8 cellular contexts compared by ENCODE assay signal in genomic region chr13:106533940-106534843, GRCh38. TPM values are rescaled to one million over a fixed set of nuclear protein-coding genes. Genes with fewer than 3 reads are reported as not detected.
DNase-seq lines count a peak whose midpoint lies in the region; ATAC-seq and TF ChIP-seq lines count a peak whose summit lies in the region.

No MANE protein-coding gene starts in this region.

- ATAC-seq in HG03565 (IDR thresholded peaks at IDR 0.05; ENCODE audit: unreplicated experiment) (no peak), HG03469 (IDR thresholded peaks at IDR 0.05; ENCODE audit: unreplicated experiment) (no peak), GM19452 (IDR thresholded peaks at IDR 0.05; ENCODE audit: unreplicated experiment) (no peak)

- no peak overlapping the region for H3K27ac Mint-ChIP-seq in activated naive CD4-positive, alpha-beta T cell treated with anti-CD3 and anti-CD28 coated beads for 36 hours
- peak overlapping the region; percentile 96 for H3K27ac Mint-ChIP-seq in nephron progenitor cell

- peak overlapping the region; percentile 84 for H3K4me3 ChIP-seq in fibroblast of villous mesenchyme (ENCODE audit: low read depth, low read length)

- intact Hi-C loops in activated naive CD4-positive, alpha-beta T cell treated with anti-CD3 and anti-CD28 coated beads for 36 hours (cut with micrococcal nuclease): loop anchor here (1.0 to 10.0 kb wide), 5 partner anchors 159 to 1761 kb away; no protein-coding TSS in a partner anchor

- TF ChIP-seq CTCF in fibroblast of villous mesenchyme (IDR thresholded peaks at IDR 0.05; ENCODE audit: insufficient read depth, low read depth, low read length) (peak; percentile 15), nephron progenitor cell (IDR thresholded peaks at IDR 0.05) (no peak)

- H3K4me1 Mint-ChIP-seq in activated naive CD4-positive, alpha-beta T cell treated with anti-CD3 and anti-CD28 coated beads for 36 hours (ENCODE audit: low read depth): peaks cover 16% of the 10 kb centered on the region
- peaks cover 50% of the 10 kb centered on the region for H3K4me1 Mint-ChIP-seq in nephron progenitor cell

- peak overlapping the region; percentile 29 for H3K4me3 Mint-ChIP-seq in activated naive CD4-positive, alpha-beta T cell treated with anti-CD3 and anti-CD28 coated beads for 36 hours
- H3K4me3 Mint-ChIP-seq in nephron progenitor cell: peak overlapping the region; percentile 98

- H3K36me3 Mint-ChIP-seq in activated naive CD4-positive, alpha-beta T cell treated with anti-CD3 and anti-CD28 coated beads for 36 hours (ENCODE audit: low read depth): no peaks in the 10 kb centered on the region
- H3K36me3 Mint-ChIP-seq in nephron progenitor cell (ENCODE audit: low read depth): no peaks in the 10 kb centered on the region

- peaks cover 36% of the 10 kb centered on the region for H3K27me3 Mint-ChIP-seq in activated naive CD4-positive, alpha-beta T cell treated with anti-CD3 and anti-CD28 coated beads for 36 hours (ENCODE audit: low read depth)
- no peaks in the 10 kb centered on the region for H3K27me3 Mint-ChIP-seq in nephron progenitor cell (ENCODE audit: low read depth, poor library complexity)

- CTCF ChIA-PET in activated naive CD4-positive, alpha-beta T cell treated with anti-CD3 and anti-CD28 coated beads for 36 hours (lab: Charles Lee): interaction anchor here (1.1 kb wide), 1 partner anchor 17 kb away, joined by 3 read pairs; no protein-coding TSS in a partner anchor

- DNase-seq in GM03348 (ENCODE audit: low spot score): peak; percentile 37
- DNase-seq in NCI-H510A treated with DMSO at 0.1 percent for 48 hours (lab: John Stamatoyannopoulos, UW): peak; percentile 46
- DNase-seq in activated naive CD4-positive, alpha-beta T cell treated with anti-CD3 and anti-CD28 coated beads for 36 hours: peak; percentile 16
- peak; percentile 84 for DNase-seq in fibroblast of villous mesenchyme (ENCODE audit: low read depth)
- DNase-seq in nephron progenitor cell: peak; percentile 52

- no peaks in the 10 kb centered on the region for H3K9me3 Mint-ChIP-seq in activated naive CD4-positive, alpha-beta T cell treated with anti-CD3 and anti-CD28 coated beads for 36 hours
- no peaks in the 10 kb centered on the region for H3K9me3 Mint-ChIP-seq in nephron progenitor cell

RNA-seq across cellular contexts. Expression of gene EFNB2, which starts 1.3 kb away (rescaled TPM):
- under 1 TPM; 0.07 to 0.12 TPM for total RNA-seq in activated naive CD4-positive, alpha-beta T cell treated with anti-CD3 and anti-CD28 coated beads for 36 hours
- 7.4 and 10.8 TPM in 2 replicates for total RNA-seq in fibroblast of villous mesenchyme

RNA-seq across cellular contexts. Expression of gene ARGLU1, which starts 33.7 kb away (rescaled TPM):
- 10 to 100 TPM; 82.3 to 86.6 TPM for total RNA-seq in activated naive CD4-positive, alpha-beta T cell treated with anti-CD3 and anti-CD28 coated beads for 36 hours
- total RNA-seq in fibroblast of villous mesenchyme: 44.1 and 51.0 TPM in 2 replicates

Comparison
In these comparisons a context has a peak if more than half of its experiments do, and no peak if none do; other contexts are left out.
1. DNase-seq: peak in every context shown above with its lines; median percentile 84 in fibroblast of villous mesenchyme; 52 in nephron progenitor cell; 46 in NCI-H510A treated with DMSO at 0.1 percent for 48 hours; 37 in GM03348; 16 in activated naive CD4-positive, alpha-beta T cell treated with anti-CD3 and anti-CD28 coated beads for 36 hours.